Comparison of ENCODE assay signal across 13 cellular contexts in genomic region chrX:136691028-136691809, GRCh38. TPM values are rescaled to one million over a fixed set of nuclear protein-coding genes. Genes with fewer than 3 reads are reported as not detected.
DNase-seq lines count a peak whose midpoint lies in the region; ATAC-seq, FAIRE-seq and TF ChIP-seq lines count a peak whose summit lies in the region.
"Had no signal": no experiment of that assay in that cellular context is flagged by ENCODE, and none has a peak within 500 bp of the region (broad histone marks: within the 10 kb centered on the region; RNA-seq: fewer than 3 reads in every experiment).

No MANE protein-coding gene starts in this region.

- no peak for TF ChIP-seq EP300 in GM12878 (IDR thresholded peaks at IDR 0.05; ENCODE audit: borderline replicate concordance in 1 of 2, control insufficient read depth in 1 of 2, low read depth in 2 of 2, low read length in 2 of 2)

- 22% methylated on average over 3 of the region's 3 CpGs for WGBS in GM12878 (ENCODE audit: insufficient coverage, insufficient replicate concordance, low lambda C conversion rate, missing lambda C conversion rate)
- WGBS in small intestine, 3 donors: 32 to 56% (median 44%) methylated on average over 3 of the region's 3 CpGs

- no TSS peak for BruUV-seq in GM12878 (replicated peaks; lab: Mats Ljungman, UMichigan)

- H3K27me3 Mint-ChIP-seq in activated CD4-positive, alpha-beta T cell treated with anti-CD3 and anti-CD28 coated beads, Interleukin-2, amount 10 ng/mL, durations not matched to agents 7 days and 5 days: no peaks in the 10 kb centered on the region

- no peak for TF ChIP-seq POLR2A in GM12878 (IDR thresholded peaks at IDR 0.05; ENCODE audit: low read depth, low read length)

- H3K9me3 ChIP-seq in GM12878 (replicated peaks; ENCODE audit: control insufficient read depth, insufficient read depth, low read length): no peaks in the 10 kb centered on the region
- H3K9me3 ChIP-seq in small intestine (ENCODE audit: control insufficient read depth, low read depth): no peaks in the 10 kb centered on the region
- no peaks in the 10 kb centered on the region for H3K9me3 ChIP-seq in left ventricle myocardium inferior (replicated peaks)
- H3K9me3 ChIP-seq: transverse colon had no signal

- no peak for FAIRE-seq in GM12878 (lab: Jason Lieb, UNC)
- no peak for FAIRE-seq in small intestine (lab: Jason Lieb, UNC)

- H3K36me3 ChIP-seq in GM12878 (ENCODE audit: control insufficient read depth in 2 of 2, insufficient read depth in 2 of 2, low read length in 1 of 2): no peaks in the 10 kb centered on the region
- no peaks in the 10 kb centered on the region for H3K36me3 ChIP-seq in small intestine (ENCODE audit: control insufficient read depth in 2 of 2, insufficient read depth in 2 of 2, low read length in 2 of 2)
- peaks cover 18% of the 10 kb centered on the region for H3K36me3 ChIP-seq in left ventricle myocardium inferior
- H3K36me3 ChIP-seq: transverse colon had no signal

- ATAC-seq in GM12878 (peak; percentile 45), GM21528 (IDR thresholded peaks at IDR 0.05; ENCODE audit: low FRiP score, unreplicated experiment) (no peak)

- peak overlapping the region; percentile 86 for H3K27ac Mint-ChIP-seq in activated CD4-positive, alpha-beta T cell treated with anti-CD3 and anti-CD28 coated beads, Interleukin-2, amount 10 ng/mL, durations not matched to agents 7 days and 5 days

- no peaks in the 10 kb centered on the region for H3K79me2 ChIP-seq in GM12878 (ENCODE audit: control insufficient read depth, insufficient read depth, low read length)

- POLR2A ChIA-PET in activated CD4-positive, alpha-beta T cell treated with anti-CD3 and anti-CD28 coated beads, Interleukin-2, amount 10 ng/mL, durations not matched to agents 7 days and 5 days (lab: Charles Lee): no interaction called here
- POLR2A ChIA-PET in GM12878 (lab: Charles Lee): no interaction called here

- no peaks in the 10 kb centered on the region for H4K20me1 ChIP-seq in GM12878 (ENCODE audit: control insufficient read depth, insufficient read depth)

- H3K4me3 Mint-ChIP-seq in activated CD4-positive, alpha-beta T cell treated with anti-CD3 and anti-CD28 coated beads, Interleukin-2, amount 10 ng/mL, durations not matched to agents 7 days and 5 days: peak overlapping the region; percentile 9

- H3K27me3 ChIP-seq in GM12878 (replicated peaks in 1 of 2; ENCODE audit: control insufficient read depth in 2 of 2, insufficient read depth in 2 of 2, low read length in 1 of 2) (no peaks in the 10 kb centered on the region; a peak in 1 of 4 replicates), small intestine (ENCODE audit: control insufficient read depth in 2 of 2, insufficient read depth in 2 of 2, low read length in 2 of 2) (no peaks in the 10 kb centered on the region), left ventricle myocardium inferior (ENCODE audit: low read depth) (no peaks in the 10 kb centered on the region)
- H3K27me3 ChIP-seq: transverse colon had no signal

- no peaks in the 10 kb centered on the region for H3K9me3 Mint-ChIP-seq in activated CD4-positive, alpha-beta T cell treated with anti-CD3 and anti-CD28 coated beads, Interleukin-2, amount 10 ng/mL, durations not matched to agents 7 days and 5 days

- H3K9ac ChIP-seq in GM12878 (ENCODE audit: control insufficient read depth, insufficient read depth, low read length): no peak overlapping the region

- H3K4me3 ChIP-seq in GM12878 (no peak overlapping the region), small intestine (ENCODE audit: low read depth in 1 of 2, low read length in 2 of 2) (no peak overlapping the region), left ventricle myocardium inferior (no peak overlapping the region)
- H3K4me3 ChIP-seq: transverse colon had no signal

- TF ChIP-seq RAD21 in GM12878 (IDR thresholded peaks at IDR 0.05; ENCODE audit: insufficient read depth, low read depth, low read length): no peak

- TF ChIP-seq CTCF in GM12878 (IDR thresholded peaks at IDR 0.05 in 2 of 3, conservative IDR thresholded peaks at IDR 0.05 in 1 of 3; ENCODE audit: control insufficient read depth in 2 of 3, extremely low read depth in 1 of 3, insufficient read depth in 1 of 3, low read depth in 3 of 3, low read length in 3 of 3) (no peak), left ventricle myocardium inferior (IDR thresholded peaks at IDR 0.05; ENCODE audit: borderline replicate concordance) (no peak)

- H3K4me1 ChIP-seq in GM12878 (ENCODE audit: control insufficient read depth, insufficient read depth, low read length): peaks cover 31% of the 10 kb centered on the region
- no peaks in the 10 kb centered on the region for H3K4me1 ChIP-seq in small intestine (ENCODE audit: control insufficient read depth in 2 of 2, insufficient read depth in 1 of 2, low read depth in 1 of 2, low read length in 1 of 2)
- H3K4me1 ChIP-seq in left ventricle myocardium inferior: no peaks in the 10 kb centered on the region
- H3K4me1 ChIP-seq: transverse colon had no signal

- no peak overlapping the region for H3K4me2 ChIP-seq in GM12878 (ENCODE audit: control insufficient read depth, insufficient read depth)

- H3K4me1 Mint-ChIP-seq in activated CD4-positive, alpha-beta T cell treated with anti-CD3 and anti-CD28 coated beads, Interleukin-2, amount 10 ng/mL, durations not matched to agents 7 days and 5 days: peaks cover 80% of the 10 kb centered on the region

- H3K27ac ChIP-seq in GM12878 (ENCODE audit: control insufficient read depth, insufficient read depth) (peak overlapping the region; percentile 33), small intestine (ENCODE audit: low read depth in 1 of 2, low read length in 1 of 2) (peak overlapping the region in 1 of 2 donors; percentile 58), left ventricle myocardium inferior (replicated peaks) (no peak overlapping the region)
- H3K27ac ChIP-seq: transverse colon, VCaP had no signal

- CTCF ChIA-PET in activated CD4-positive, alpha-beta T cell treated with anti-CD3 and anti-CD28 coated beads, Interleukin-2, amount 10 ng/mL, durations not matched to agents 7 days and 5 days (lab: Charles Lee): interaction anchor here (0.6 kb wide), 1 partner anchor 431 kb away, joined by 5 read pairs; no protein-coding TSS in a partner anchor
- CTCF ChIA-PET in GM12878 (lab: Yijun Ruan, JAX): interaction anchor here (0.9 kb wide), 1 partner anchor 663 kb away, joined by 3 read pairs; no protein-coding TSS in a partner anchor

- intact Hi-C loops in GM12878 (cut with micrococcal nuclease; ENCODE audit: unreplicated experiment) (loop anchor here (5.0 kb wide), 3 partner anchors 414 to 1059 kb away; no protein-coding TSS in a partner anchor), left ventricle myocardium inferior (cut with micrococcal nuclease) (no loop called here)

- DNase-seq in activated CD4-positive, alpha-beta T cell treated with anti-CD3 and anti-CD28 coated beads, Interleukin-2, amount 10 ng/mL, durations not matched to agents 7 days and 5 days: no peak
- no peak for DNase-seq in activated CD4-positive, alpha-beta T cell treated with anti-CD3 and anti-CD28 coated beads, Interleukin-2, amount 50 U/mL, for 48 hours
- peak; percentile 58 for DNase-seq in M059J (ENCODE audit: low read depth)
- DNase-seq in GM12878 (ENCODE audit: low read depth, low spot score): no peak
- peak; percentile 15 for DNase-seq in small intestine
- DNase-seq in NCI-H1417 (lab: John Stamatoyannopoulos, UW): no peak
- DNase-seq in left ventricle myocardium inferior: no peak
- DNase-seq: amniotic stem cell, islet precursor cell, transverse colon had no signal

- RAD21 ChIA-PET in GM12878 (lab: Charles Lee; ENCODE audit: unreplicated experiment): interaction anchor here (2.6 kb wide), 1 partner anchor 17 kb away, joined by 7 read pairs; no protein-coding TSS in a partner anchor

- peaks cover 47% of the 10 kb centered on the region for H3K36me3 Mint-ChIP-seq in activated CD4-positive, alpha-beta T cell treated with anti-CD3 and anti-CD28 coated beads, Interleukin-2, amount 10 ng/mL, durations not matched to agents 7 days and 5 days (ENCODE audit: low read depth)

- in situ Hi-C loops in GM12878 (cut with MboI): loop anchor here (10.0 kb wide), 3 partner anchors 196 to 656 kb away; partner anchors contain the start of gene HTATSF1

- no peak overlapping the region for H2AFZ ChIP-seq in GM12878 (ENCODE audit: control insufficient read depth, low read depth, low read length)

- SMC1A ChIA-PET in GM12878 (lab: Charles Lee; ENCODE audit: uncharacterized antibody, unreplicated experiment): interaction anchor here (1.0 to 2.6 kb wide), 5 partner anchors 18 to 119 kb away, joined by 3 to 11 read pairs (median 4); no protein-coding TSS in a partner anchor

TF ChIP-seq in GM12878, 131 proteins besides CTCF, POLR2A, EP300 and RAD21 (continues in another document):
- TF ChIP-seq RUNX3 (IDR thresholded peaks at IDR 0.05; ENCODE audit: low read length) (peak; percentile 65), NR2F1 (conservative IDR thresholded peaks at IDR 0.05) (no peak), SPI1 (IDR thresholded peaks at IDR 0.05; ENCODE audit: borderline replicate concordance, insufficient read depth, low read depth, low read length) (0 out of 2 replicates have a peak, but pooled peaks have one; percentile 8), JUNB (IDR thresholded peaks at IDR 0.05) (no peak), SREBF2 (IDR thresholded peaks at IDR 0.05; ENCODE audit: low read length) (no peak), ZSCAN29 (IDR thresholded peaks at IDR 0.05) (no peak)

RNA-seq across cellular contexts. Expression of gene CD40LG, which starts 43.3 kb away (rescaled TPM):
- 100 to 1,000 TPM; 114 to 139 TPM for total RNA-seq in activated CD4-positive, alpha-beta T cell treated with anti-CD3 and anti-CD28 coated beads, Interleukin-2, amount 10 ng/mL, durations not matched to agents 7 days and 5 days
- not detected in 2 replicates for total RNA-seq in M059J (2014; rRNA removed; shearing (Covaris generic))
- not detected in 2 replicates for total RNA-seq in GM12878 (2013; cell fraction: nucleolus; rRNA removed)
- total RNA-seq in GM12878 (2014; rRNA removed) (not detected in 2 replicates), GM12878 (2014; rRNA removed; fragmentation: Illumina TruSeq; extraction: Trizol) (not detected in 2 replicates), GM12878 (2021) (0.11 and 0.21 TPM in 2 replicates), left ventricle myocardium inferior (not detected)
- not detected for polyA plus RNA-seq in GM12878 (2011; ENCODE audit: low read depth)
- polyA plus RNA-seq in GM12878 (2011; rRNA removed) (not detected in 2 replicates), GM12878 (2014; fragmentation: Illumina TruSeq; extraction: Trizol) (0.04 and 0.21 TPM in 2 replicates), GM12878 (2014; fragmentation: Nextera tagmentation; extraction: Ambion mirVana) (not detected), GM12878 (2014; rRNA removed) (0.05 TPM in 1 of 2 replicates, not detected in the other), GM12878 (2016; fragmentation: Nextera tagmentation; extraction: Ambion mirVana) (under 1 TPM in 1 of 2 experiments, not detected in 1; 0.18 TPM), small intestine (under 1 TPM in 2 of 3 donors, not detected in 1; 0.34 to 0.45 TPM)
- polyA plus RNA-seq in GM12878 (2011; cell fraction: cytosol; rRNA removed): not detected in 2 replicates
- polyA plus RNA-seq in GM12878 (2011; cell fraction: nucleus; rRNA removed): not detected in 2 replicates
- not detected in 2 replicates for polyA plus RNA-seq in GM12878 (2012)
- polyA minus RNA-seq in GM12878 (2011; rRNA and poly(A)+ RNA removed): 0.10 TPM in 1 of 2 replicates, not detected in the other
- polyA minus RNA-seq in GM12878 (2011; cell fraction: cytosol; rRNA and poly(A)+ RNA removed): not detected in 2 replicates
- polyA minus RNA-seq in GM12878 (2011; cell fraction: nucleus; rRNA and poly(A)+ RNA removed): not detected in 2 replicates
- total RNA-seq: MCF 10A had no signal

Comparison
In these comparisons a context has a peak if more than half of its experiments do, and no peak if none do; other contexts are left out.
1. DNase-seq: peak in M059J (single experiment) and small intestine (single experiment); none in activated CD4-positive, alpha-beta T cell treated with anti-CD3 and anti-CD28 coated beads, Interleukin-2, amount 10 ng/mL, durations not matched to agents 7 days and 5 days (single experiment), activated CD4-positive, alpha-beta T cell treated with anti-CD3 and anti-CD28 coated beads, Interleukin-2, amount 50 U/mL, for 48 hours (0 of 2), GM12878 (single experiment), NCI-H1417 (0 of 3) and left ventricle myocardium inferior (single experiment).
2. RNA of gene CD40LG, which starts 43.3 kb away (total RNA-seq): 114 to 139 TPM in activated CD4-positive, alpha-beta T cell treated with anti-CD3 and anti-CD28 coated beads, Interleukin-2, amount 10 ng/mL, durations not matched to agents 7 days and 5 days; not detected in left ventricle myocardium inferior (single experiment), not detected in M059J and 0.11 to 0.21 TPM in GM12878; every median in the first group is over 10 times any median in the second.